Comparison of ENCODE assay signal across 8 cellular contexts in genomic region chr19:13765395-13766094, GRCh38. TPM values are rescaled to one million over a fixed set of nuclear protein-coding genes. Genes with fewer than 3 reads are reported as not detected.
A peak's percentile ranks its signal among the peaks of the same experiment; 100 is the strongest.
DNase-seq lines count a peak whose midpoint lies in the region; ATAC-seq, FAIRE-seq and TF ChIP-seq lines count a peak whose summit lies in the region.

No MANE protein-coding gene starts in this region.

- peaks cover 11% of the 10 kb centered on the region for H3K79me2 ChIP-seq in MM.1S (ENCODE audit: low read length)

- H3K9ac ChIP-seq in MM.1S (ENCODE audit: low read length) = no peak overlapping the region; the same call in 1 of the 2 replicates

- H3K4me2 ChIP-seq in MM.1S (ENCODE audit: low read depth, low read length) = peak overlapping the region; percentile 83

- peak overlapping the region; percentile 10 for H3K27ac ChIP-seq in CD4-positive, alpha-beta T cell (ENCODE audit: low read depth, low read length)
- H3K27ac ChIP-seq in MM.1S (ENCODE audit: low read length) (no peak overlapping the region), coronary artery (peak overlapping the region in 1 of 2 donors; percentile 91)

- CTCF ChIA-PET in CD4-positive, alpha-beta T cell (lab: Charles Lee) = no interaction called here

- H3K4me1 Mint-ChIP-seq in CD4-positive, alpha-beta T cell (ENCODE audit: low read depth) = peaks cover 21% of the 10 kb centered on the region
- peaks cover 8% of the 10 kb centered on the region for H3K4me1 Mint-ChIP-seq in nephron progenitor cell

- POLR2A ChIA-PET in CD4-positive, alpha-beta T cell (lab: Charles Lee) = interaction anchor here (1.0 to 3.6 kb wide), 5 partner anchors 8 to 96 kb away, joined by 4 to 22 read pairs (median 7); partner anchors contain the start of gene C19orf53

- H3K9me2 ChIP-seq in MM.1S (replicated peaks; ENCODE audit: insufficient read depth, low read length) = no peaks in the 10 kb centered on the region

- no peaks in the 10 kb centered on the region for H3K9me3 ChIP-seq in CD4-positive, alpha-beta T cell (ENCODE audit: control insufficient read depth, low read length)
- no peaks in the 10 kb centered on the region for H3K9me3 ChIP-seq in MM.1S (replicated peaks; ENCODE audit: insufficient read depth, low read length)

- H3K27me3 Mint-ChIP-seq in CD4-positive, alpha-beta T cell = no peaks in the 10 kb centered on the region
- H3K27me3 Mint-ChIP-seq in nephron progenitor cell (ENCODE audit: low read depth, poor library complexity) = peaks cover 3% of the 10 kb centered on the region

- intact Hi-C loops in CD4-positive, alpha-beta T cell (cut with DNase I, micrococcal nuclease) = no loop called here

- H3F3A ChIP-seq in MM.1S (ENCODE audit: insufficient read depth, low read length) = no peaks in the 10 kb centered on the region

- peaks cover 49% of the 10 kb centered on the region for H3K36me3 Mint-ChIP-seq in CD4-positive, alpha-beta T cell (ENCODE audit: low read depth)
- H3K36me3 Mint-ChIP-seq in nephron progenitor cell (ENCODE audit: low read depth) = peaks cover 35% of the 10 kb centered on the region

- no peaks in the 10 kb centered on the region for H4K20me1 ChIP-seq in MM.1S (ENCODE audit: insufficient read depth, low read length)

- H3K9me3 Mint-ChIP-seq in CD4-positive, alpha-beta T cell = no peaks in the 10 kb centered on the region
- no peaks in the 10 kb centered on the region for H3K9me3 Mint-ChIP-seq in nephron progenitor cell

- peak overlapping the region; percentile 80 for H3K27ac Mint-ChIP-seq in CD4-positive, alpha-beta T cell
- H3K27ac Mint-ChIP-seq in nephron progenitor cell = no peak overlapping the region

- ATAC-seq in CD4-positive, alpha-beta T cell (ENCODE audit: poor library complexity) = no peak
- ATAC-seq in HG03378 (IDR thresholded peaks at IDR 0.05; ENCODE audit: unreplicated experiment) = no peak

- FAIRE-seq in D721Med (lab: Jason Lieb, UNC) = no peak

- TF ChIP-seq CTCF in CD4-positive, alpha-beta T cell (IDR thresholded peaks at IDR 0.05) = no peak
- no peak for TF ChIP-seq CTCF in MM.1S (IDR thresholded peaks at IDR 0.05; ENCODE audit: low read length)
- no peak for TF ChIP-seq CTCF in coronary artery (IDR thresholded peaks at IDR 0.05)
- TF ChIP-seq CTCF in nephron progenitor cell (IDR thresholded peaks at IDR 0.05) = no peak
- no peak for TF ChIP-seq CTCF in D721Med (IDR thresholded peaks at IDR 0.05; ENCODE audit: insufficient read depth, missing control alignments)

- H3K27me3 ChIP-seq in CD4-positive, alpha-beta T cell (ENCODE audit: control insufficient read depth, insufficient read depth, low read length) = no peaks in the 10 kb centered on the region
- no peaks in the 10 kb centered on the region for H3K27me3 ChIP-seq in MM.1S (replicated peaks; ENCODE audit: insufficient read depth, low read length)

- no peaks in the 10 kb centered on the region for H3K36me3 ChIP-seq in MM.1S (replicated peaks; ENCODE audit: insufficient read depth, low read length)

- no peak overlapping the region for H2AFZ ChIP-seq in MM.1S (ENCODE audit: low read length)

- peak overlapping the region; percentile 83 for H3K4me3 ChIP-seq in MM.1S (ENCODE audit: low read length)
- peak overlapping the region; percentile 98 for H3K4me3 ChIP-seq in coronary artery

- H3K4me3 Mint-ChIP-seq in CD4-positive, alpha-beta T cell = peak overlapping the region; percentile 94
- peak overlapping the region; percentile 87 for H3K4me3 Mint-ChIP-seq in nephron progenitor cell

- no peak for DNase-seq in CD4-positive, alpha-beta T cell
- DNase-seq in MM.1S (no peak), coronary artery (ENCODE audit: low spot score) (no peak), nephron progenitor cell (no peak), SW 1271 (lab: John Stamatoyannopoulos, UW) (no peak), D721Med (ENCODE audit: insufficient read length, low spot score) (no peak), NCI-H2081 (lab: John Stamatoyannopoulos, UW) (no peak)

- H3K4me1 ChIP-seq in MM.1S (ENCODE audit: low read length) = 0 out of 2 replicates have a peak, but pooled peaks cover 6% of the 10 kb centered on the region

RNA-seq across cellular contexts. Expression of gene MRI1, which starts 1.2 kb away (rescaled TPM):
- total RNA-seq in CD4-positive, alpha-beta T cell = 10 to 100 TPM; 20.4 to 21.1 TPM

RNA-seq across cellular contexts. Expression of gene C19orf53, which starts 8.7 kb away (rescaled TPM):
- total RNA-seq in CD4-positive, alpha-beta T cell = 100 to 1,000 TPM; 119 TPM

RNA-seq across cellular contexts. Expression of gene ZSWIM4, which starts 29.7 kb away (rescaled TPM):
- 1 to 10 TPM; 3.5 to 3.8 TPM for total RNA-seq in CD4-positive, alpha-beta T cell
